Comparison of ENCODE assay signal across 14 cellular contexts in genomic region chr6:31899215-31899614, GRCh38. TPM values are rescaled to one million over a fixed set of nuclear protein-coding genes. Genes with fewer than 3 reads are reported as not detected.
DNase-seq lines count a peak whose midpoint lies in the region; ATAC-seq and TF ChIP-seq lines count a peak whose summit lies in the region.
"Had no signal": no experiment of that assay in that cellular context is flagged by ENCODE, and none has a peak within 500 bp of the region (broad histone marks: within the 10 kb centered on the region; RNA-seq: fewer than 3 reads in every experiment).

No MANE protein-coding gene starts in this region.

- H3K4me3 ChIP-seq in HEK293 (ENCODE audit: low read depth, low read length) (no peak overlapping the region), spleen (no peak overlapping the region)
- no peak overlapping the region for H3K4me3 ChIP-seq in naive thymus-derived CD4-positive, alpha-beta T cell (ENCODE audit: low read length)
- H3K4me3 ChIP-seq in effector memory CD4-positive, alpha-beta T cell (ENCODE audit: insufficient read depth, low read depth, low read length, poor library complexity, severe bottlenecking) = no peak overlapping the region

- no peaks in the 10 kb centered on the region for H3K9me3 ChIP-seq in CD4-positive, alpha-beta T cell (ENCODE audit: control insufficient read depth, low read length)
- H3K9me3 ChIP-seq in HEK293 (ENCODE audit: control insufficient read depth, insufficient read depth, low read depth, low read length) (no peaks in the 10 kb centered on the region), spleen (no peaks in the 10 kb centered on the region)
- H3K9me3 ChIP-seq in naive thymus-derived CD4-positive, alpha-beta T cell (ENCODE audit: control insufficient read depth in 2 of 3, low read length in 3 of 3) = no peaks in the 10 kb centered on the region
- H3K9me3 ChIP-seq in effector memory CD4-positive, alpha-beta T cell (ENCODE audit: control insufficient read depth, low read length) = no peaks in the 10 kb centered on the region
- H3K9me3 ChIP-seq: SJCRH30 had no signal

- no peak for TF ChIP-seq CTCF in CD4-positive, alpha-beta T cell (IDR thresholded peaks at IDR 0.05)
- no peak for TF ChIP-seq CTCF in HEK293 (tag by site-specific recombination; IDR thresholded peaks at IDR 0.05)
- TF ChIP-seq CTCF in WTC11 (IDR thresholded peaks at IDR 0.05) = no peak
- TF ChIP-seq CTCF in spleen (IDR thresholded peaks at IDR 0.05 in 8 of 11, conservative IDR thresholded peaks at IDR 0.05 in 3 of 11) = no peak

- peaks cover 6% of the 10 kb centered on the region for H3K4me1 ChIP-seq in HEK293 (ENCODE audit: control insufficient read depth, insufficient read depth, low read length)
- H3K4me1 ChIP-seq in naive thymus-derived CD4-positive, alpha-beta T cell (ENCODE audit: control insufficient read depth in 2 of 2, insufficient read depth in 2 of 2, low read length in 2 of 2) = peaks cover 19 to 23% of the 10 kb centered on the region in 2 donors
- H3K4me1 ChIP-seq in effector memory CD4-positive, alpha-beta T cell (ENCODE audit: control insufficient read depth, insufficient read depth, low read length, poor library complexity, severe bottlenecking) = peaks cover 22% of the 10 kb centered on the region
- H3K4me1 ChIP-seq in spleen = peaks cover 36 to 71% (median 57%) of the 10 kb centered on the region in 6 donors
- H3K4me1 ChIP-seq: SJCRH30 had no signal

- H3K36me3 ChIP-seq in HEK293 (ENCODE audit: control insufficient read depth in 2 of 2, insufficient read depth in 1 of 2, low read length in 2 of 2) = peaks cover 16 to 23% of the 10 kb centered on the region in 2 experiments
- H3K36me3 ChIP-seq in naive thymus-derived CD4-positive, alpha-beta T cell (ENCODE audit: control insufficient read depth in 2 of 3, insufficient read depth in 3 of 3, low read length in 3 of 3) = peaks cover 0 to 10% (median 0%) of the 10 kb centered on the region in 3 experiments
- H3K36me3 ChIP-seq in effector memory CD4-positive, alpha-beta T cell (ENCODE audit: control insufficient read depth, insufficient read depth, low read length) = peaks cover 7% of the 10 kb centered on the region
- peaks cover 0 to 22% (median 12%) of the 10 kb centered on the region in 6 donors for H3K36me3 ChIP-seq in spleen

- intact Hi-C loops in CD4-positive, alpha-beta T cell (cut with DNase I, micrococcal nuclease) = loop anchor here (2.0 to 5.0 kb wide), 4 partner anchors 36 to 352 kb away; partner anchors contain the start of genes ATP6V1G2 (in 1 of the 2), GPSM3 (in 1 of the 2), NELFE (in 1 of the 2) and NEU1 (in 1 of the 2)
- intact Hi-C loops in naive thymus-derived CD4-positive, alpha-beta T cell (cut with micrococcal nuclease) = loop anchor here (2.0 to 10.0 kb wide), 6 partner anchors 102 to 1070 kb away; partner anchors contain the start of genes AGPAT1 (in 1 of the 2), BRD2 (in 1 of the 2), FKBPL (in 1 of the 2) and GPSM3 (in 1 of the 2)
- intact Hi-C loops in spleen (cut with DNase I; ENCODE audit: low total_unique reads) = no loop called here

- WGBS in spleen, 5 donors = 35 to 59% (median 51%) methylated on average over 5 of the region's 5 CpGs

- H3K9me3 Mint-ChIP-seq in CD4-positive, alpha-beta T cell = no peaks in the 10 kb centered on the region
- no peaks in the 10 kb centered on the region for H3K9me3 Mint-ChIP-seq in WTC11
- H3K9me3 Mint-ChIP-seq in naive thymus-derived CD4-positive, alpha-beta T cell = peaks cover 0 to 3% (median 0%) of the 10 kb centered on the region in 11 donors

- DNase-seq in CD4-positive, alpha-beta T cell = no peak
- DNase-seq in WTC11 (ENCODE audit: low spot score) (no peak), spleen (no peak), OCI-M1 (lab: John Stamatoyannopoulos, UW) (no peak)
- DNase-seq in naive thymus-derived CD4-positive, alpha-beta T cell = no peak
- DNase-seq in effector memory CD4-positive, alpha-beta T cell = no peak
- DNase-seq: activated CD4-positive, alpha-beta T cell treated with anti-CD3 and anti-CD28 coated beads for 4 hours; DMS153; effector CD4-positive, alpha-beta T cell; left ventricle myocardium superior; SJCRH30 had no signal

- H3K36me3 Mint-ChIP-seq in CD4-positive, alpha-beta T cell (ENCODE audit: low read depth) = peaks cover 32% of the 10 kb centered on the region
- peaks cover 16% of the 10 kb centered on the region for H3K36me3 Mint-ChIP-seq in WTC11
- H3K36me3 Mint-ChIP-seq in naive thymus-derived CD4-positive, alpha-beta T cell = peaks cover 0 to 8% (median 0%) of the 10 kb centered on the region in 5 donors

- no peak overlapping the region for H3K27ac ChIP-seq in CD4-positive, alpha-beta T cell (ENCODE audit: low read depth, low read length)
- no peak overlapping the region for H3K27ac ChIP-seq in HEK293 (ENCODE audit: extremely low read depth, low read depth, low read length)
- H3K27ac ChIP-seq in naive thymus-derived CD4-positive, alpha-beta T cell (ENCODE audit: low read depth, low read length) = peak overlapping the region; percentile 96
- no peak overlapping the region for H3K27ac ChIP-seq in effector memory CD4-positive, alpha-beta T cell (ENCODE audit: insufficient read depth, low read length, poor library complexity, severe bottlenecking)
- H3K27ac ChIP-seq in spleen = peak overlapping the region in 1 of 8 donors; percentile 90
- H3K27ac ChIP-seq: SJCRH30 had no signal

- H3K4me1 Mint-ChIP-seq in CD4-positive, alpha-beta T cell (ENCODE audit: low read depth) = peaks cover 46% of the 10 kb centered on the region
- H3K4me1 Mint-ChIP-seq in WTC11 = peaks cover 23% of the 10 kb centered on the region
- peaks cover 30 to 50% (median 44%) of the 10 kb centered on the region in 7 donors for H3K4me1 Mint-ChIP-seq in naive thymus-derived CD4-positive, alpha-beta T cell

- POLR2A ChIA-PET in CD4-positive, alpha-beta T cell (lab: Charles Lee) = interaction anchor here (0.7 to 2.3 kb wide), 6 partner anchors 59 to 278 kb away, joined by 3 to 18 read pairs (median 6); partner anchors contain the start of genes ABHD16A, BAG6, FKBPL and HSPA1B
- POLR2A ChIA-PET in HEK293 (lab: Yijun Ruan, JAX) (interaction anchor here (1.6 to 3.1 kb wide), 3 partner anchors 36 to 196 kb away, joined by 10 to 30 read pairs (median 11); partner anchors contain the start of genes ABHD16A and NEU1), WTC11 (lab: Charles Lee) (interaction anchor here (0.6 kb wide), 1 partner anchor 64 kb away, joined by 3 read pairs; no protein-coding TSS in a partner anchor)
- POLR2A ChIA-PET in naive thymus-derived CD4-positive, alpha-beta T cell (lab: Charles Lee) = interaction anchor here (1.1 to 2.3 kb wide), 4 partner anchors 9 to 1069 kb away, joined by 4 to 13 read pairs (median 7); partner anchors contain the start of genes BRD2, NEU1 and SKIC2

- H3K27me3 Mint-ChIP-seq in CD4-positive, alpha-beta T cell = no peaks in the 10 kb centered on the region
- H3K27me3 Mint-ChIP-seq in WTC11 (ENCODE audit: low read depth) = no peaks in the 10 kb centered on the region; the same call in none of the 2 replicates
- peaks cover 0 to 5% (median 0%) of the 10 kb centered on the region in 5 donors for H3K27me3 Mint-ChIP-seq in naive thymus-derived CD4-positive, alpha-beta T cell

- peak overlapping the region; percentile 86 for H3K4me3 Mint-ChIP-seq in CD4-positive, alpha-beta T cell
- H3K4me3 Mint-ChIP-seq in WTC11 = peak overlapping the region; percentile 41
- H3K4me3 Mint-ChIP-seq in naive thymus-derived CD4-positive, alpha-beta T cell = peak overlapping the region; percentile 67 to 99 (median 86)

- no peak for ATAC-seq in CD4-positive, alpha-beta T cell (ENCODE audit: poor library complexity)
- no peak for ATAC-seq in WTC11
- ATAC-seq in naive thymus-derived CD4-positive, alpha-beta T cell = no peak
- ATAC-seq in GM18520 (IDR thresholded peaks at IDR 0.05; ENCODE audit: unreplicated experiment) = no peak
- ATAC-seq: HCT116, left ventricle myocardium superior had no signal

- TF ChIP-seq POLR2A in spleen (IDR thresholded peaks at IDR 0.05) = no peak

- H3K27ac Mint-ChIP-seq in CD4-positive, alpha-beta T cell = peak overlapping the region; percentile 98
- peak overlapping the region; percentile 53 for H3K27ac Mint-ChIP-seq in WTC11
- peak overlapping the region in 8 of 9 donors; percentile 15 to 95 (median 78) for H3K27ac Mint-ChIP-seq in naive thymus-derived CD4-positive, alpha-beta T cell

- CTCF ChIA-PET in CD4-positive, alpha-beta T cell (lab: Charles Lee) = interaction anchor here (1.1 kb wide), 1 partner anchor 10 kb away, joined by 3 read pairs; no protein-coding TSS in a partner anchor
- CTCF ChIA-PET in HEK293 (lab: Yijun Ruan, JAX) (interaction anchor here (1.3 to 2.1 kb wide), 3 partner anchors 10 to 301 kb away, joined by 4 to 9 read pairs (median 5); no protein-coding TSS in a partner anchor), WTC11 (lab: Charles Lee) (interaction anchor here (0.6 to 2.6 kb wide), 4 partner anchors 25 to 521 kb away, joined by 4 to 22 read pairs (median 13); no protein-coding TSS in a partner anchor)
- CTCF ChIA-PET in naive thymus-derived CD4-positive, alpha-beta T cell (lab: Charles Lee) = interaction anchor here (1.5 kb wide), 1 partner anchor 36 kb away, joined by 4 read pairs; the partner anchor contains the start of gene NEU1

- H3K27me3 ChIP-seq in CD4-positive, alpha-beta T cell (ENCODE audit: control insufficient read depth, insufficient read depth, low read length) = no peaks in the 10 kb centered on the region
- H3K27me3 ChIP-seq in naive thymus-derived CD4-positive, alpha-beta T cell (ENCODE audit: control insufficient read depth in 2 of 2, insufficient read depth in 2 of 2, low read length in 2 of 2) = no peaks in the 10 kb centered on the region
- H3K27me3 ChIP-seq in effector memory CD4-positive, alpha-beta T cell (replicated peaks; ENCODE audit: control insufficient read depth, insufficient read depth, low read length, poor library complexity, severe bottlenecking) = no peaks in the 10 kb centered on the region
- H3K27me3 ChIP-seq in spleen (replicated peaks in 1 of 7) = no peaks in the 10 kb centered on the region
- H3K27me3 ChIP-seq: SJCRH30 had no signal

RNA-seq across cellular contexts. Expression of gene EHMT2, which starts 1.7 kb away (rescaled TPM):
- total RNA-seq in CD4-positive, alpha-beta T cell = 10 to 100 TPM; 36.3 to 36.6 TPM
- total RNA-seq in WTC11 (2021) = 137 to 169 TPM (median 168 TPM) in 3 replicates
- 10 to 100 TPM; 50.4 to 94.2 (median 71.6) TPM for total RNA-seq in naive thymus-derived CD4-positive, alpha-beta T cell
- 10 to 100 TPM; 37.3 to 66.5 TPM for polyA plus RNA-seq in naive thymus-derived CD4-positive, alpha-beta T cell
- 10 to 100 TPM; 38.6 to 60.7 (median 49.0) TPM for total RNA-seq in spleen
- polyA plus RNA-seq in spleen = 10 to 100 TPM; 36.5 to 66.1 (median 57.7) TPM

RNA-seq across cellular contexts. Expression of gene ZBTB12, which starts 2.7 kb away (rescaled TPM):
- total RNA-seq in CD4-positive, alpha-beta T cell = under 1 TPM; 0.28 to 0.33 TPM
- total RNA-seq in WTC11 (2021) (24.0 to 46.2 TPM (median 44.1 TPM) in 3 replicates), spleen (1 to 10 TPM; 1.3 to 4.6 (median 4.2) TPM)
- 1 to 10 TPM in 4 of 5 experiments, under 1 TPM in 1; 0.77 to 4.5 (median 2.5) TPM for total RNA-seq in naive thymus-derived CD4-positive, alpha-beta T cell
- polyA plus RNA-seq in naive thymus-derived CD4-positive, alpha-beta T cell = under 1 TPM in 1 of 2 donors, not detected in 1; 0.09 TPM
- polyA plus RNA-seq in spleen = 1 to 10 TPM; 1.5 to 4.3 (median 2.4) TPM

RNA-seq across cellular contexts. Expression of gene SLC44A4, which starts 20.4 kb away (rescaled TPM):
- total RNA-seq in CD4-positive, alpha-beta T cell = under 1 TPM in 1 of 2 experiments, not detected in 1; 0.20 TPM
- 3.1 to 3.5 TPM (median 3.5 TPM) in 3 replicates for total RNA-seq in WTC11 (2021)
- not detected for total RNA-seq in naive thymus-derived CD4-positive, alpha-beta T cell
- polyA plus RNA-seq in naive thymus-derived CD4-positive, alpha-beta T cell = not detected
- 1 to 10 TPM; 1.0 to 5.9 (median 3.3) TPM for total RNA-seq in spleen
- polyA plus RNA-seq in spleen = under 1 TPM; 0.20 to 0.83 (median 0.26) TPM
- total RNA-seq: left ventricle myocardium superior had no signal

RNA-seq across cellular contexts. Expression of gene C2, which starts 28.3 kb away (rescaled TPM):
- total RNA-seq in CD4-positive, alpha-beta T cell = 1 to 10 TPM; 1.4 to 2.3 TPM
- total RNA-seq in WTC11 (2021) (1.3 TPM in 3 replicates), spleen (100 to 1,000 TPM in 2 of 7 donors, 10 to 100 TPM in 5; 62.5 to 173 (median 83.2) TPM)
- total RNA-seq in naive thymus-derived CD4-positive, alpha-beta T cell = 1 to 10 TPM in 4 of 5 experiments, under 1 TPM in 1; 0.89 to 8.2 (median 2.3) TPM
- polyA plus RNA-seq in naive thymus-derived CD4-positive, alpha-beta T cell = under 1 TPM in 1 of 2 donors, not detected in 1; 0.10 TPM
- 10 to 100 TPM; 17.2 to 28.4 (median 25.4) TPM for polyA plus RNA-seq in spleen

RNA-seq across cellular contexts. Expression of gene NEU1, which starts 36.6 kb away (rescaled TPM):
- 10 to 100 TPM; 19.7 to 21.1 TPM for total RNA-seq in CD4-positive, alpha-beta T cell
- total RNA-seq in WTC11 (2021) = 42.6 to 44.8 TPM (median 42.8 TPM) in 3 replicates
- 10 to 100 TPM; 18.6 to 35.0 (median 20.1) TPM for total RNA-seq in naive thymus-derived CD4-positive, alpha-beta T cell
- polyA plus RNA-seq in naive thymus-derived CD4-positive, alpha-beta T cell = 10 to 100 TPM; 13.6 to 19.9 TPM
- total RNA-seq in spleen = 10 to 100 TPM; 28.6 to 60.7 (median 39.0) TPM
- 10 to 100 TPM; 14.0 to 22.6 (median 19.4) TPM for polyA plus RNA-seq in spleen
